Comparison of ENCODE assay signal across 27 cellular contexts in the genomic region with DNA sequence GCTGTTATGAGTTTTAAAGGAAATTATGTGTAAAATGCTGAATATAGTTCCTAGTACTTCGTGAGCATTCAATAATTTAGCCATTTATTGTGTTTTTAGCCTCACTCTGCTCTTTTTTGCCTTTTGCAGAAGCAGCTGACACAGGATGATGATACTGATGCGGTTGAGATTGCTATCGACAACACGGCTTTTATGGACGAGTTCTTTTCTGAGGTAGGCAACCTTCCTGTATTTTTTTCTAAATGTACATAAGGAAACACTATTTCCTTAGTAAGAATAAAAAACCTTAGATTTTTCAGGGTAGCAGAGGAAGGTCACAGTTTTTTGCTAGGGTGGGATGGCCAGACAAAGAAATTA. TPM values are rescaled to one million over a fixed set of nuclear protein-coding genes. Genes with fewer than 3 reads are reported as not detected.
DNase-seq lines count a peak whose midpoint lies in the region; ATAC-seq, FAIRE-seq and TF ChIP-seq lines count a peak whose summit lies in the region.
"Had no signal": no experiment of that assay in that cellular context is flagged by ENCODE, and none has a peak within 500 bp of the region (broad histone marks: within the 10 kb centered on the region; RNA-seq: fewer than 3 reads in every experiment).

No MANE protein-coding gene starts in this region.

- FAIRE-seq in HepG2 (lab: Jason Lieb, UNC): no peak
- FAIRE-seq: GM12892 had no signal

- in situ Hi-C loops in HepG2 (cut with HindIII; ENCODE audit: extremely low pct_ligation_motif_present, low pct_unique_long_range_greater_than_20kb): no loop called here

- no peaks in the 10 kb centered on the region for H3K9me3 Mint-ChIP-seq in memory B cell
- H3K9me3 Mint-ChIP-seq: neural crest cell had no signal

- H3K4me1 ChIP-seq in right lobe of liver: peaks cover 0 to 18% (median 8%) of the 10 kb centered on the region in 4 donors
- peaks cover 23% of the 10 kb centered on the region for H3K4me1 ChIP-seq in HepG2 (ENCODE audit: insufficient read depth, low read length)
- H3K4me1 ChIP-seq in OCI-LY7 (ENCODE audit: insufficient read depth, low read length, poor library complexity, severe bottlenecking): peaks cover 18% of the 10 kb centered on the region

- H3K9me3 ChIP-seq in right lobe of liver (no peaks in the 10 kb centered on the region), HepG2 (ENCODE audit: low read length) (no peaks in the 10 kb centered on the region), OCI-LY7 (ENCODE audit: low read length) (no peaks in the 10 kb centered on the region)
- H3K9me3 ChIP-seq: left lung, MG63, prostate gland had no signal

- H3K36me3 Mint-ChIP-seq in memory B cell: peaks cover 12% of the 10 kb centered on the region

- H3K4me3 Mint-ChIP-seq in memory B cell: no peak overlapping the region
- H3K4me3 Mint-ChIP-seq: neural crest cell had no signal

- no peak overlapping the region for H3K9ac ChIP-seq in HepG2 (ENCODE audit: insufficient read depth, low read depth, low read length)

- H3K36me3 ChIP-seq in right lobe of liver (peaks cover 0 to 8% (median 0%) of the 10 kb centered on the region in 4 donors), HepG2 (replicated peaks in 1 of 2; ENCODE audit: control insufficient read depth in 1 of 2, insufficient read depth in 2 of 2, low read length in 2 of 2) (peaks cover 0 to 2% of the 10 kb centered on the region in 2 experiments; a peak in 2 of 5 replicates), OCI-LY7 (ENCODE audit: insufficient read depth, low read length) (peaks cover 7% of the 10 kb centered on the region)
- H3K36me3 ChIP-seq: prostate gland had no signal

- 70% methylated on average over 5 of the region's 5 CpGs for WGBS in right lobe of liver (ENCODE audit: insufficient coverage, low coverage, low lambda C conversion rate, missing lambda C conversion rate)
- 97% methylated on average over 5 of the region's 5 CpGs for WGBS in HepG2 (ENCODE audit: low lambda C conversion rate)

- peaks cover 20% of the 10 kb centered on the region for H3K4me1 Mint-ChIP-seq in memory B cell
- H3K4me1 Mint-ChIP-seq: neural crest cell had no signal

- H3K4me2 ChIP-seq in HepG2 (ENCODE audit: low read depth, low read length): no peak overlapping the region
- peak overlapping the region; percentile 62; the same call in 1 of the 2 replicates for H3K4me2 ChIP-seq in OCI-LY7 (ENCODE audit: low read length)

- peak overlapping the region in 2 of 3 donors; percentile 0 to 32 for H3K27ac ChIP-seq in right lobe of liver
- no peak overlapping the region for H3K27ac ChIP-seq in HepG2 (ENCODE audit: extremely low read length, insufficient read depth, low read length)
- no peak overlapping the region for H3K27ac ChIP-seq in OCI-LY7 (ENCODE audit: low read depth, low read length, poor library complexity, severe bottlenecking)
- H3K27ac ChIP-seq: cardiac muscle cell, prostate gland, RWPE1 had no signal

- CTCF ChIA-PET in HepG2 (lab: Yijun Ruan, JAX; ENCODE audit: low intra/inter-chr PET ratio, low total read pairs): no interaction called here
- CTCF ChIA-PET in OCI-LY7 (lab: Charles Lee; ENCODE audit: unreplicated experiment): no interaction called here

- H2AFZ ChIP-seq in HepG2 (ENCODE audit: low read length) (no peak overlapping the region), OCI-LY7 (ENCODE audit: low read length) (peak overlapping the region; percentile 86; the same call in 1 of the 2 replicates)

- peak overlapping the region; percentile 84 for H3K27ac Mint-ChIP-seq in memory B cell

- BruUV-seq in HepG2 (replicated peaks; lab: Mats Ljungman, UMichigan) (no TSS peak), OCI-LY7 (replicated peaks; lab: Mats Ljungman, UMichigan) (no TSS peak)

- intact Hi-C loops in right lobe of liver (cut with DNase I) (no loop called here), HepG2 (cut with micrococcal nuclease; ENCODE audit: unreplicated experiment) (no loop called here), OCI-LY7 (cut with micrococcal nuclease; ENCODE audit: unreplicated experiment) (no loop called here)

- TF ChIP-seq EP300 in HepG2 (IDR thresholded peaks at IDR 0.05; ENCODE audit: low read depth in 2 of 2, low read length in 2 of 2) (no peak), HepG2 (CRISPR knock-in tag; IDR thresholded peaks at IDR 0.05; ENCODE audit: borderline replicate concordance) (no peak)

- POLR2A ChIA-PET in HepG2 (lab: Yijun Ruan, JAX): no interaction called here
- POLR2A ChIA-PET in OCI-LY7 (lab: Charles Lee): interaction anchor here (0.6 to 2.3 kb wide), 4 partner anchors 15 to 235 kb away, joined by 3 to 9 read pairs (median 4); no protein-coding TSS in a partner anchor

- H3K27me3 Mint-ChIP-seq in memory B cell: no peaks in the 10 kb centered on the region

- ATAC-seq in right lobe of liver: no peak
- ATAC-seq in HepG2: no peak
- ATAC-seq in memory B cell (ENCODE audit: low read depth): no peak
- ATAC-seq: activated CD4-positive, CD25-positive, alpha-beta regulatory T cell treated with anti-CD3 and anti-CD28 coated beads, Interleukin-2, amount 50 U/mL, for 24 hours; left lung; SK-N-SH treated with all-trans-retinoic acid at 6 μM for 48 hours had no signal

- no peak for TF ChIP-seq RAD21 in HepG2 (CRISPR knock-in tag; IDR thresholded peaks at IDR 0.05)

- no peak for DNase-seq in right lobe of liver
- no peak for DNase-seq in HepG2 (ENCODE audit: low spot score)
- no peak for DNase-seq in OCI-LY7 (ENCODE audit: low spot score)
- no peak for DNase-seq in memory B cell (ENCODE audit: low spot score in 2 of 2)
- DNase-seq in 8988T: no peak
- no peak for DNase-seq in NCI-H2171 (lab: John Stamatoyannopoulos, UW)
- DNase-seq in mesenteric fat pad (ENCODE audit: low spot score): no peak
- DNase-seq: activated CD8-positive, alpha-beta memory T cell treated with anti-CD3 and anti-CD28 coated beads, Interleukin-2, amount 50 U/mL, for 48 hours; activated gamma-delta T cell treated with Interleukin-2 at 50 U/mL for 16 hours; Calu3; dermis blood vessel endothelial cell; head of caudate nucleus; left lung; MG63; NCI-H146; NCI-H524 treated with DMSO at 0.1 percent for 48 hours; stimulated activated naive CD4-positive, alpha-beta T cell treated with Interleukin-2 at 50 U/mL for 16 hours; T1000 had no signal

- TF ChIP-seq CTCF in right lobe of liver (IDR thresholded peaks at IDR 0.05) (no peak), HepG2 (CRISPR knock-in tag; IDR thresholded peaks at IDR 0.05) (no peak), OCI-LY7 (conservative IDR thresholded peaks at IDR 0.05; ENCODE audit: low read length) (no peak)

- H3K27me3 ChIP-seq in right lobe of liver (no peaks in the 10 kb centered on the region), HepG2 (ENCODE audit: control insufficient read depth in 1 of 2, insufficient read depth in 2 of 2, low read length in 2 of 2) (no peaks in the 10 kb centered on the region)
- H3K27me3 ChIP-seq: cardiac muscle cell, left lung, MG63 had no signal

- no peaks in the 10 kb centered on the region for H4K20me1 ChIP-seq in HepG2 (ENCODE audit: insufficient read depth, low read length)
- H4K20me1 ChIP-seq in OCI-LY7 (ENCODE audit: insufficient read depth, low read length): no peaks in the 10 kb centered on the region

- H3K9me2 ChIP-seq in OCI-LY7 (ENCODE audit: insufficient read depth, low read length): no peaks in the 10 kb centered on the region

- H3K4me3 ChIP-seq in right lobe of liver (no peak overlapping the region), HepG2 (replicated peaks in 1 of 3; ENCODE audit: insufficient read depth in 1 of 3, low read depth in 2 of 3, low read length in 3 of 3) (no peak overlapping the region), OCI-LY7 (ENCODE audit: low read depth, low read length, poor library complexity, severe bottlenecking) (no peak overlapping the region)
- H3K4me3 ChIP-seq: cardiac muscle cell, left lung, MG63, prostate gland had no signal

- TF ChIP-seq POLR2A in right lobe of liver (IDR thresholded peaks at IDR 0.05) (no peak), HepG2 (IDR thresholded peaks at IDR 0.05; ENCODE audit: insufficient read depth in 1 of 2, low read depth in 2 of 2, low read length in 2 of 2) (no peak)

- peaks cover 2% of the 10 kb centered on the region for H3K79me2 ChIP-seq in HepG2 (ENCODE audit: insufficient read depth, low read length)
- no peaks in the 10 kb centered on the region for H3K79me2 ChIP-seq in OCI-LY7 (ENCODE audit: insufficient read depth, low read depth, low read length)

RNA-seq across cellular contexts. Expression of a gene that starts 17.9 kb away (rescaled TPM):
- total RNA-seq in right lobe of liver: 10 to 100 TPM in 3 of 6 experiments, 1 to 10 TPM in 3; 4.5 to 16.5 (median 8.6) TPM
- 24.0 and 28.7 TPM in 2 replicates for total RNA-seq in HepG2 (2016; rRNA removed; fragmentation: Illumina TruSeq; extraction: Trizol)
- 23.0 and 26.0 TPM in 2 replicates for total RNA-seq in HepG2 (2016; cell fraction: cytosol; rRNA removed; fragmentation: Illumina TruSeq; extraction: Trizol; ENCODE audit: low read depth)
- total RNA-seq in HepG2 (2016; cell fraction: insoluble cytoplasmic fraction; rRNA removed; fragmentation: Illumina TruSeq; extraction: Trizol): 24.5 and 26.3 TPM in 2 replicates
- 42.0 and 47.8 TPM in 2 replicates for total RNA-seq in HepG2 (2016; cell fraction: membrane; rRNA removed; fragmentation: Illumina TruSeq; extraction: Trizol)
- total RNA-seq in HepG2 (2016; cell fraction: nucleus; rRNA removed; fragmentation: Illumina TruSeq; extraction: Trizol): 17.5 and 18.2 TPM in 2 replicates
- polyA plus RNA-seq in HepG2 (2011; rRNA removed): 16.5 TPM in 2 replicates
- 13.4 and 17.9 TPM in 2 replicates for polyA plus RNA-seq in HepG2 (2011; cell fraction: cytosol; rRNA removed)
- 8.5 and 12.6 TPM in 2 replicates for polyA plus RNA-seq in HepG2 (2011; cell fraction: nucleus; rRNA removed)
- polyA plus RNA-seq in HepG2 (2012): 13.7 and 18.7 TPM in 2 replicates
- polyA plus RNA-seq in HepG2 (2016; cell fraction: cytosol; fragmentation: Illumina TruSeq; extraction: Trizol; ENCODE audit: low read depth): 19.8 and 22.2 TPM in 2 replicates
- 23.0 and 25.9 TPM in 2 replicates for polyA plus RNA-seq in HepG2 (2016; cell fraction: insoluble cytoplasmic fraction; fragmentation: Illumina TruSeq; extraction: Trizol; ENCODE audit: low read depth)
- polyA plus RNA-seq in HepG2 (2016; cell fraction: membrane; fragmentation: Illumina TruSeq; extraction: Trizol; ENCODE audit: low read depth): 33.8 and 35.0 TPM in 2 replicates
- 20.1 and 21.2 TPM in 2 replicates for polyA plus RNA-seq in HepG2 (2016; cell fraction: nucleus; fragmentation: Illumina TruSeq; extraction: Trizol; ENCODE audit: insufficient read depth, low read depth)
- 10.1 and 18.3 TPM in 2 replicates for polyA minus RNA-seq in HepG2 (2011; rRNA and poly(A)+ RNA removed; ENCODE audit: low replicate concordance)
- 11.6 and 11.8 TPM in 2 replicates for polyA minus RNA-seq in HepG2 (2011; cell fraction: cytosol; rRNA and poly(A)+ RNA removed)
- 22.5 and 23.2 TPM in 2 replicates for polyA minus RNA-seq in HepG2 (2011; cell fraction: nucleus; rRNA and poly(A)+ RNA removed)
- 20.2 and 27.2 TPM in 2 replicates for total RNA-seq in OCI-LY7 (2014; rRNA removed; shearing (Covaris generic))
- total RNA-seq in OCI-LY7 (2022): 6.4 and 8.4 TPM in 2 replicates
- 24.9 TPM for total RNA-seq in mesenteric fat pad

RNA-seq across cellular contexts. Expression of a gene that starts 37.5 kb away (rescaled TPM):
- total RNA-seq in right lobe of liver: 10 to 100 TPM; 30.6 to 48.3 (median 37.3) TPM
- total RNA-seq in HepG2 (2016; rRNA removed; fragmentation: Illumina TruSeq; extraction: Trizol): 62.6 and 77.8 TPM in 2 replicates
- total RNA-seq in HepG2 (2016; cell fraction: cytosol; rRNA removed; fragmentation: Illumina TruSeq; extraction: Trizol; ENCODE audit: low read depth): 11.5 and 12.8 TPM in 2 replicates
- total RNA-seq in HepG2 (2016; cell fraction: insoluble cytoplasmic fraction; rRNA removed; fragmentation: Illumina TruSeq; extraction: Trizol): 61.8 and 70.6 TPM in 2 replicates
- total RNA-seq in HepG2 (2016; cell fraction: membrane; rRNA removed; fragmentation: Illumina TruSeq; extraction: Trizol): 18.4 and 22.8 TPM in 2 replicates
- total RNA-seq in HepG2 (2016; cell fraction: nucleus; rRNA removed; fragmentation: Illumina TruSeq; extraction: Trizol): 22.3 and 22.5 TPM in 2 replicates
- polyA plus RNA-seq in HepG2 (2011; rRNA removed): 40.3 and 45.3 TPM in 2 replicates
- polyA plus RNA-seq in HepG2 (2011; cell fraction: cytosol; rRNA removed): 43.5 and 47.2 TPM in 2 replicates
- polyA plus RNA-seq in HepG2 (2011; cell fraction: nucleus; rRNA removed): 18.7 and 25.3 TPM in 2 replicates
- polyA plus RNA-seq in HepG2 (2012): 34.1 and 37.3 TPM in 2 replicates
- 11.0 and 12.9 TPM in 2 replicates for polyA plus RNA-seq in HepG2 (2016; cell fraction: cytosol; fragmentation: Illumina TruSeq; extraction: Trizol; ENCODE audit: low read depth)
- polyA plus RNA-seq in HepG2 (2016; cell fraction: insoluble cytoplasmic fraction; fragmentation: Illumina TruSeq; extraction: Trizol; ENCODE audit: low read depth): 87.0 and 90.8 TPM in 2 replicates
- 17.3 and 18.6 TPM in 2 replicates for polyA plus RNA-seq in HepG2 (2016; cell fraction: membrane; fragmentation: Illumina TruSeq; extraction: Trizol; ENCODE audit: low read depth)
- 42.7 and 48.9 TPM in 2 replicates for polyA plus RNA-seq in HepG2 (2016; cell fraction: nucleus; fragmentation: Illumina TruSeq; extraction: Trizol; ENCODE audit: insufficient read depth, low read depth)
- polyA minus RNA-seq in HepG2 (2011; rRNA and poly(A)+ RNA removed; ENCODE audit: low replicate concordance): 14.8 and 31.8 TPM in 2 replicates
- 9.6 and 12.4 TPM in 2 replicates for polyA minus RNA-seq in HepG2 (2011; cell fraction: cytosol; rRNA and poly(A)+ RNA removed)
- 14.7 and 14.8 TPM in 2 replicates for polyA minus RNA-seq in HepG2 (2011; cell fraction: nucleus; rRNA and poly(A)+ RNA removed)
- 133 and 159 TPM in 2 replicates for total RNA-seq in OCI-LY7 (2014; rRNA removed; shearing (Covaris generic))
- 87.5 and 92.2 TPM in 2 replicates for total RNA-seq in OCI-LY7 (2022)
- total RNA-seq in mesenteric fat pad: 39.5 TPM

RNA-seq across cellular contexts. Expression of a gene that starts 59.4 kb away (rescaled TPM):
- total RNA-seq in right lobe of liver (not detected), HepG2 (2016; rRNA removed; fragmentation: Illumina TruSeq; extraction: Trizol) (not detected in 2 replicates), OCI-LY7 (2022) (not detected in 2 replicates), mesenteric fat pad (not detected)
- total RNA-seq in HepG2 (2016; cell fraction: cytosol; rRNA removed; fragmentation: Illumina TruSeq; extraction: Trizol; ENCODE audit: low read depth): not detected in 2 replicates
- total RNA-seq in HepG2 (2016; cell fraction: insoluble cytoplasmic fraction; rRNA removed; fragmentation: Illumina TruSeq; extraction: Trizol): not detected in 2 replicates
- total RNA-seq in HepG2 (2016; cell fraction: membrane; rRNA removed; fragmentation: Illumina TruSeq; extraction: Trizol): not detected in 2 replicates
- not detected in 2 replicates for total RNA-seq in HepG2 (2016; cell fraction: nucleus; rRNA removed; fragmentation: Illumina TruSeq; extraction: Trizol)
- not detected in 2 replicates for polyA plus RNA-seq in HepG2 (2011; rRNA removed)
- polyA plus RNA-seq in HepG2 (2011; cell fraction: cytosol; rRNA removed): not detected in 2 replicates
- not detected in 2 replicates for polyA plus RNA-seq in HepG2 (2011; cell fraction: nucleus; rRNA removed)
- not detected in 2 replicates for polyA plus RNA-seq in HepG2 (2012)
- not detected in 2 replicates for polyA plus RNA-seq in HepG2 (2016; cell fraction: cytosol; fragmentation: Illumina TruSeq; extraction: Trizol; ENCODE audit: low read depth)
- polyA plus RNA-seq in HepG2 (2016; cell fraction: insoluble cytoplasmic fraction; fragmentation: Illumina TruSeq; extraction: Trizol; ENCODE audit: low read depth): not detected in 2 replicates
- polyA plus RNA-seq in HepG2 (2016; cell fraction: membrane; fragmentation: Illumina TruSeq; extraction: Trizol; ENCODE audit: low read depth): not detected in 2 replicates
- not detected in 2 replicates for polyA plus RNA-seq in HepG2 (2016; cell fraction: nucleus; fragmentation: Illumina TruSeq; extraction: Trizol; ENCODE audit: insufficient read depth, low read depth)
- polyA minus RNA-seq in HepG2 (2011; rRNA and poly(A)+ RNA removed; ENCODE audit: low replicate concordance): not detected in 2 replicates
- polyA minus RNA-seq in HepG2 (2011; cell fraction: cytosol; rRNA and poly(A)+ RNA removed): not detected in 2 replicates
- polyA minus RNA-seq in HepG2 (2011; cell fraction: nucleus; rRNA and poly(A)+ RNA removed): not detected in 2 replicates
- total RNA-seq in OCI-LY7 (2014; rRNA removed; shearing (Covaris generic)): not detected in 2 replicates
- total RNA-seq: Calu3, cardiac muscle cell, dermis blood vessel endothelial cell, left lung, neural crest cell, prostate gland, skeletal muscle tissue had no signal
- polyA plus RNA-seq: cardiac muscle cell, thymus had no signal

Comparison
In these comparisons a context has a peak if more than half of its experiments do, and no peak if none do; other contexts are left out.
1. H3K27ac ChIP-seq: peak in right lobe of liver (2 of 3); none in HepG2 (single experiment) and OCI-LY7 (single experiment).